In genomic region chr7:148715027-148715426, GRCh38 we compare ENCODE assay signal across 21 cellular contexts. TPM values are rescaled to one million over a fixed set of nuclear protein-coding genes. Genes with fewer than 3 reads are reported as not detected.
DNase-seq lines count a peak whose midpoint lies in the region; ATAC-seq and TF ChIP-seq lines count a peak whose summit lies in the region.
"Had no signal": no experiment of that assay in that cellular context is flagged by ENCODE, and none has a peak within 500 bp of the region (broad histone marks: within the 10 kb centered on the region; RNA-seq: fewer than 3 reads in every experiment).

No MANE protein-coding gene starts in this region.

- no peak overlapping the region for H3K4me3 Mint-ChIP-seq in activated CD4-positive, alpha-beta T cell treated with anti-CD3 and anti-CD28 coated beads for 36 hours
- no peak overlapping the region for H3K4me3 Mint-ChIP-seq in activated CD4-positive, alpha-beta T cell treated with anti-CD3 and anti-CD28 coated beads, Interleukin-2, amount 10 ng/mL, durations not matched to agents 24 days and 14 days
- H3K4me3 Mint-ChIP-seq: CD8-positive, alpha-beta T cell; GM23338 had no signal

- intact Hi-C loops in activated CD4-positive, alpha-beta T cell treated with anti-CD3 and anti-CD28 coated beads for 36 hours (cut with DNase I, micrococcal nuclease): no loop called here
- intact Hi-C loops in activated CD4-positive, alpha-beta T cell treated with anti-CD3 and anti-CD28 coated beads, Interleukin-2, amount 10 ng/mL, durations not matched to agents 24 days and 14 days (cut with micrococcal nuclease): no loop called here
- intact Hi-C loops in psoas muscle (cut with DNase I): no loop called here

- H3K4me2 ChIP-seq in SU-DHL-6 (ENCODE audit: low read depth, low read length, poor library complexity, severe bottlenecking): peak overlapping the region; percentile 16
- H3K4me2 ChIP-seq: GM23338, SK-N-SH had no signal

- TF ChIP-seq CTCF in SU-DHL-6 (IDR thresholded peaks at IDR 0.05; ENCODE audit: insufficient read depth, low read length, poor library complexity, severe bottlenecking) (no peak), psoas muscle (IDR thresholded peaks at IDR 0.05) (no peak)

- no peaks in the 10 kb centered on the region for H3K36me3 ChIP-seq in SU-DHL-6 (ENCODE audit: low read length)
- H3K36me3 ChIP-seq in psoas muscle (ENCODE audit: insufficient read depth in 1 of 2, low read depth in 1 of 2): no peaks in the 10 kb centered on the region
- H3K36me3 ChIP-seq: Peyer's patch had no signal

- no peak overlapping the region for H3K27ac Mint-ChIP-seq in activated CD4-positive, alpha-beta T cell treated with anti-CD3 and anti-CD28 coated beads for 36 hours
- H3K27ac Mint-ChIP-seq in activated CD4-positive, alpha-beta T cell treated with anti-CD3 and anti-CD28 coated beads, Interleukin-2, amount 10 ng/mL, durations not matched to agents 24 days and 14 days: no peak overlapping the region
- H3K27ac Mint-ChIP-seq: CD8-positive, alpha-beta T cell; GM23338 had no signal

- H3K9me3 Mint-ChIP-seq in activated CD4-positive, alpha-beta T cell treated with anti-CD3 and anti-CD28 coated beads for 36 hours (ENCODE audit: low read depth): no peaks in the 10 kb centered on the region
- no peaks in the 10 kb centered on the region for H3K9me3 Mint-ChIP-seq in activated CD4-positive, alpha-beta T cell treated with anti-CD3 and anti-CD28 coated beads, Interleukin-2, amount 10 ng/mL, durations not matched to agents 24 days and 14 days
- H3K9me3 Mint-ChIP-seq: CD8-positive, alpha-beta T cell; GM23338 had no signal

- no peaks in the 10 kb centered on the region for H3K27me3 Mint-ChIP-seq in activated CD4-positive, alpha-beta T cell treated with anti-CD3 and anti-CD28 coated beads for 36 hours
- H3K27me3 Mint-ChIP-seq in activated CD4-positive, alpha-beta T cell treated with anti-CD3 and anti-CD28 coated beads, Interleukin-2, amount 10 ng/mL, durations not matched to agents 24 days and 14 days: no peaks in the 10 kb centered on the region

- POLR2A ChIA-PET in activated CD4-positive, alpha-beta T cell treated with anti-CD3 and anti-CD28 coated beads for 36 hours (lab: Charles Lee): no interaction called here

- no peaks in the 10 kb centered on the region for H3K9me3 ChIP-seq in SU-DHL-6 (ENCODE audit: insufficient read depth, low read length)
- H3K9me3 ChIP-seq in psoas muscle: no peaks in the 10 kb centered on the region
- H3K9me3 ChIP-seq: Peyer's patch, SK-N-SH had no signal

- peaks cover 63% of the 10 kb centered on the region for H4K20me1 ChIP-seq in SU-DHL-6 (ENCODE audit: low read depth, low read length)

- H3K4me1 Mint-ChIP-seq in activated CD4-positive, alpha-beta T cell treated with anti-CD3 and anti-CD28 coated beads for 36 hours: peaks cover 81% of the 10 kb centered on the region
- H3K4me1 Mint-ChIP-seq in activated CD4-positive, alpha-beta T cell treated with anti-CD3 and anti-CD28 coated beads, Interleukin-2, amount 10 ng/mL, durations not matched to agents 24 days and 14 days: peaks cover 35% of the 10 kb centered on the region

- no peak overlapping the region for H3K9ac ChIP-seq in SU-DHL-6 (ENCODE audit: low read length)
- H3K9ac ChIP-seq: SK-N-SH had no signal

- DNase-seq in activated CD4-positive, alpha-beta T cell treated with anti-CD3 and anti-CD28 coated beads for 36 hours: no peak
- no peak for DNase-seq in activated CD4-positive, alpha-beta T cell treated with anti-CD3 and anti-CD28 coated beads, Interleukin-2, amount 10 ng/mL, durations not matched to agents 24 days and 14 days
- no peak for DNase-seq in epithelial cell of prostate (ENCODE audit: low read depth, low spot score)
- no peak for DNase-seq in psoas muscle
- no peak for DNase-seq in Ammon's horn (ENCODE audit: low spot score)
- DNase-seq in islet precursor cell: no peak
- DNase-seq: CD8-positive, alpha-beta T cell; DMS79; KBM-7; NCI-H1048; NCI-H146; NCI-H2081 treated with DMSO at 0.1 percent for 48 hours; NCI-H2227 treated with DMSO at 0.1 percent for 48 hours; NCI-H524; Peyer's patch; SK-N-SH had no signal

- H3K4me1 ChIP-seq in psoas muscle: peaks cover 69% of the 10 kb centered on the region

- H3K36me3 Mint-ChIP-seq in activated CD4-positive, alpha-beta T cell treated with anti-CD3 and anti-CD28 coated beads for 36 hours (ENCODE audit: low read depth): peaks cover 22% of the 10 kb centered on the region
- H3K36me3 Mint-ChIP-seq in activated CD4-positive, alpha-beta T cell treated with anti-CD3 and anti-CD28 coated beads, Interleukin-2, amount 10 ng/mL, durations not matched to agents 24 days and 14 days (ENCODE audit: low read depth): peaks cover 25% of the 10 kb centered on the region

- H3K27ac ChIP-seq in SU-DHL-6 (ENCODE audit: low read depth, low read length) (no peak overlapping the region), epithelial cell of prostate (peak overlapping the region; percentile 19), psoas muscle (no peak overlapping the region)
- H3K27ac ChIP-seq: 22Rv1, Peyer's patch had no signal

- CTCF ChIA-PET in activated CD4-positive, alpha-beta T cell treated with anti-CD3 and anti-CD28 coated beads for 36 hours (lab: Charles Lee): no interaction called here

- H3K79me2 ChIP-seq in SU-DHL-6 (ENCODE audit: insufficient read depth, low read length): peaks cover 99% of the 10 kb centered on the region

- H2AFZ ChIP-seq in SU-DHL-6 (ENCODE audit: low read depth, low read length, severe bottlenecking): no peak overlapping the region
- H2AFZ ChIP-seq: GM23338 had no signal

- no peaks in the 10 kb centered on the region for H3K9me2 ChIP-seq in SU-DHL-6 (replicated peaks; ENCODE audit: insufficient read depth, low read length)
- H3K9me2 ChIP-seq: SK-N-SH had no signal

- H3K4me3 ChIP-seq in SU-DHL-6 (ENCODE audit: insufficient read depth, low read length, poor library complexity, severe bottlenecking) (no peak overlapping the region), psoas muscle (no peak overlapping the region)
- H3K4me3 ChIP-seq: GM23338, Peyer's patch had no signal

- ATAC-seq in activated CD4-positive, alpha-beta T cell treated with anti-CD3 and anti-CD28 coated beads for 36 hours: peak; percentile 45
- peak in 3 of 4 donors; percentile 67 to 78 (median 68) for ATAC-seq in psoas muscle
- no peak for ATAC-seq in HG02840 (IDR thresholded peaks at IDR 0.05; ENCODE audit: low FRiP score, unreplicated experiment)
- ATAC-seq: CD8-positive, alpha-beta T cell; GM23338; Right ventricle myocardium inferior had no signal

- 56 to 78% (median 60%) methylated on average over 6 of the region's 6 CpGs for WGBS in psoas muscle, 3 donors

- H3K27me3 ChIP-seq in SU-DHL-6 (ENCODE audit: low read length) (no peaks in the 10 kb centered on the region), psoas muscle (ENCODE audit: insufficient read depth in 3 of 3, low read length in 2 of 3) (no peaks in the 10 kb centered on the region)
- H3K27me3 ChIP-seq: Peyer's patch had no signal

- peaks cover 10% of the 10 kb centered on the region; the same call in 1 of the 2 replicates for H3F3A ChIP-seq in SU-DHL-6 (ENCODE audit: insufficient read depth)

RNA-seq across cellular contexts. Expression of gene CUL1, which starts 16.3 kb away (rescaled TPM):
- 10 to 100 TPM; 72.7 to 76.7 TPM for total RNA-seq in activated CD4-positive, alpha-beta T cell treated with anti-CD3 and anti-CD28 coated beads for 36 hours
- 82.2 and 82.4 TPM in 2 replicates for total RNA-seq in activated CD4-positive, alpha-beta T cell treated with anti-CD3 and anti-CD28 coated beads, Interleukin-2, amount 10 ng/mL, durations not matched to agents 24 days and 14 days
- 10 to 100 TPM; 65.1 to 97.1 (median 88.8) TPM for total RNA-seq in psoas muscle
- 100 to 1,000 TPM in 1 of 3 donors, 10 to 100 TPM in 2; 66.3 to 149 (median 76.8) TPM for polyA plus RNA-seq in psoas muscle
